Comparison of ENCODE assay signal across 26 cellular contexts in genomic region chr18:78776151-78776550, GRCh38.
"Had no signal": no experiment of that assay in that cellular context is flagged by ENCODE, and none has a peak within 500 bp of the region (broad histone marks: within the 10 kb centered on the region; RNA-seq: fewer than 3 reads in every experiment).

No MANE protein-coding gene starts in this region.

- H3K36me3 Mint-ChIP-seq: immature natural killer cell; memory B cell; mesothelial cell of epicardium; naive B cell; natural killer cell treated with Interleukin-12 subunit alpha and Interleukin-12 subunit beta and Interleukin-15 and Interleukin-18, amount 100 ng/mL, for 72 hours; stimulated activated naive B cell treated with anti-CD40 and anti-IgM and Interleukin-4, amounts not matched to agents 10 μg/mL and 1 μg/mL and 100 μg/mL, for 72 hours; type B pancreatic cell had no signal

- FAIRE-seq: colon, frontal cortex had no signal

- H3K4me1 ChIP-seq: parathyroid adenoma, prostate gland, right atrium auricular region, suprapubic skin, thyroid gland had no signal

- H2AFZ ChIP-seq: parathyroid adenoma had no signal

- H3K27ac Mint-ChIP-seq: immature natural killer cell; memory B cell; mesothelial cell of epicardium; naive B cell; natural killer cell treated with Interleukin-12 subunit alpha and Interleukin-12 subunit beta and Interleukin-15 and Interleukin-18, amount 100 ng/mL, for 72 hours; stimulated activated naive B cell treated with anti-CD40 and anti-IgM and Interleukin-4, amounts not matched to agents 10 μg/mL and 1 μg/mL and 100 μg/mL, for 72 hours; stimulated activated naive CD8-positive, alpha-beta T cell treated with anti-CD3 and anti-CD28 coated beads, Interleukin-15, Interleukin-2, amounts not matched to agents 100 ng/mL and 50 ng/mL, for 24 hours; type B pancreatic cell had no signal

- H3K27me3 Mint-ChIP-seq: memory B cell; naive B cell; natural killer cell treated with Interleukin-12 subunit alpha and Interleukin-12 subunit beta and Interleukin-15 and Interleukin-18, amount 100 ng/mL, for 72 hours; stimulated activated naive B cell treated with anti-CD40 and anti-IgM and Interleukin-4, amounts not matched to agents 10 μg/mL and 1 μg/mL and 100 μg/mL, for 72 hours; stimulated activated naive CD8-positive, alpha-beta T cell treated with anti-CD3 and anti-CD28 coated beads, Interleukin-15, Interleukin-2, amounts not matched to agents 100 ng/mL and 50 ng/mL, for 24 hours had no signal

- ATAC-seq: natural killer cell treated with Interleukin-12 subunit alpha and Interleukin-12 subunit beta and Interleukin-15 and Interleukin-18, amount 100 ng/mL, for 72 hours; stimulated activated naive B cell treated with anti-CD40 and anti-IgM and Interleukin-4, amounts not matched to agents 10 μg/mL and 1 μg/mL and 100 μg/mL, for 72 hours had no signal

- H3K4me1 Mint-ChIP-seq: immature natural killer cell, memory B cell, naive B cell, neural crest cell had no signal

- H3K27me3 ChIP-seq: neutrophil, right atrium auricular region, thyroid gland had no signal

- H3K36me3 ChIP-seq: neutrophil, prostate gland, right atrium auricular region, suprapubic skin, thyroid gland had no signal

- H3K27ac ChIP-seq: neutrophil, parathyroid adenoma, prostate gland, right atrium auricular region, skin epidermis, suprapubic skin, thyroid gland had no signal

- H3K4me3 Mint-ChIP-seq: immature natural killer cell; memory B cell; mesothelial cell of epicardium; naive B cell; natural killer cell treated with Interleukin-12 subunit alpha and Interleukin-12 subunit beta and Interleukin-15 and Interleukin-18, amount 100 ng/mL, for 72 hours; neural crest cell; stimulated activated naive B cell treated with anti-CD40 and anti-IgM and Interleukin-4, amounts not matched to agents 10 μg/mL and 1 μg/mL and 100 μg/mL, for 72 hours; stimulated activated naive CD8-positive, alpha-beta T cell treated with anti-CD3 and anti-CD28 coated beads, Interleukin-15, Interleukin-2, amounts not matched to agents 100 ng/mL and 50 ng/mL, for 24 hours; type B pancreatic cell had no signal

- DNase-seq: effector CD4-positive, alpha-beta T cell; immature natural killer cell; islet precursor cell; kidney glomerular epithelial cell; naive B cell; stimulated activated CD4-positive, alpha-beta T cell treated with anti-CD3 and anti-CD28 coated beads, Interleukin-15, amount 100 ng/mL, for 24 hours; stimulated activated CD4-positive, alpha-beta T cell treated with anti-CD3 and anti-CD28 coated beads, Interleukin-2, amount 100 ng/mL, for 48 hours; stimulated activated naive B cell treated with anti-CD40 and anti-IgM and Interleukin-4, amounts not matched to agents 10 μg/mL and 1 μg/mL and 100 μg/mL, for 72 hours; thyroid gland had no signal

- H3K9me3 ChIP-seq: mucosa of descending colon, neutrophil, prostate gland, right atrium auricular region, suprapubic skin, thyroid gland had no signal

- H3K9ac ChIP-seq: parathyroid adenoma had no signal

- H3K79me2 ChIP-seq: parathyroid adenoma had no signal

- H3K9me3 Mint-ChIP-seq: memory B cell; mesothelial cell of epicardium; naive B cell; natural killer cell treated with Interleukin-12 subunit alpha and Interleukin-12 subunit beta and Interleukin-15 and Interleukin-18, amount 100 ng/mL, for 72 hours; neural crest cell; stimulated activated naive B cell treated with anti-CD40 and anti-IgM and Interleukin-4, amounts not matched to agents 10 μg/mL and 1 μg/mL and 100 μg/mL, for 72 hours; stimulated activated naive CD8-positive, alpha-beta T cell treated with anti-CD3 and anti-CD28 coated beads, Interleukin-15, Interleukin-2, amounts not matched to agents 100 ng/mL and 50 ng/mL, for 24 hours; type B pancreatic cell had no signal

- H3K4me3 ChIP-seq: dorsolateral prefrontal cortex, lung, mucosa of descending colon, prostate gland, right atrium auricular region, skin epidermis, suprapubic skin, thyroid gland had no signal
